Comparison of ENCODE assay signal across 1 cellular context in the genomic region with DNA sequence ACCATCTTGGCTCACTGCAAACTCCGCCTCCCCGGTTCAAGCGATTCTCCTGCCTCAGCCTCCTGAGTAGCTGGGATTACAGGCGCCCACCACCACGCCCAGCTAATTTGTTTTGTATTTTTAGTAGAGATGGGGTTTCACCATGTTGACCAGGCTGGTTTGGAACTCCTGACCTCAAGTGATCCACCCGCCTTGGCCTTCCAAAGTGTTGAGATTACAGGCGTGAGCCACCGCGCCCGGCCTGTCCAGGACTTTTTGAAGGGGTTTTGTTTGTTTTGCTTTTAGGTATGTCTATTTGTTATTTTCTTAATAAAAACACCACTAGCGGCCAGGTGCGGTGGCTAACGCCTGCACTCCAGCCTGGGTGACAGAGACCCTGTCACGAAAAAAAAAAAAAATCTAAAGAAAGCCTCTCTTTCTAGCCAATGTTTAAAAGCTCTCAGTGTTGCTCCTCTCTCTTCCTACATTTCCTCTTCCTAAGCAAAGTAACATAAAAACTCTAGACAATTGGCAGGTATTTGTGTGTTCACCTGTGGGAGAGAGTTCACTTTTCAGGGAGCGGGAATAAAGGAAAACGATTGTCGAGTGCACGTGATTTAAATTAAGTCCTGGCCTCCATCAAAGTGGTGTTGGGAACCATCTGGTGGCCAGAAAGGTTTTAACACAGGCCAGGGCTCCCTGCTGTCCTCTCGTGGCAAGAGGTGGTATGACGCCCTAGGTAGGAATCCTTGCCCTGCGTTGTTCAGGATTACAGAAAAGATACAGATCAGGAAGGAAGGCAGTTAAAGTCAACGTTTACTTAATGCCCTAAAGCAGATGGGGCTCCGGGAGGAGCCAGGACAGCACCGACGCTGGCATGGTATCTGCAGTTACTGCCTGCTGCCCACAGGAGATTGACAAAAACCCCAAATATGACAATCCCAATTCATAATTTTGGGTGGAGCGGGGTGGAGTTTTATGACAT.
TF ChIP-seq lines count a peak whose summit lies in the region.

No MANE protein-coding gene starts in this region.

TF ChIP-seq in HEK293, 187 proteins besides CTCF, POLR2A, EP300 and RAD21 (continued from another document and continues in another):
- TF ChIP-seq, protein P1, sequence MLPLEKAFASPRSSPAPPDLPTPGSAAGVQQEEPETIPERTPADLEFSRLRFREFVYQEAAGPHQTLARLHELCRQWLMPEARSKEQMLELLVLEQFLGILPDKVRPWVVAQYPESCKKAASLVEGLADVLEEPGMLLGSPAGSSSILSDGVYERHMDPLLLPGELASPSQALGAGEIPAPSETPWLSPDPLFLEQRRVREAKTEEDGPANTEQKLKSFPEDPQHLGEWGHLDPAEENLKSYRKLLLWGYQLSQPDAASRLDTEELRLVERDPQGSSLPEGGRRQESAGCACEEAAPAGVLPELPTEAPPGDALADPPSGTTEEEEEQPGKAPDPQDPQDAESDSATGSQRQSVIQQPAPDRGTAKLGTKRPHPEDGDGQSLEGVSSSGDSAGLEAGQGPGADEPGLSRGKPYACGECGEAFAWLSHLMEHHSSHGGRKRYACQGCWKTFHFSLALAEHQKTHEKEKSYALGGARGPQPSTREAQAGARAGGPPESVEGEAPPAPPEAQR (tag by site-specific recombination; IDR thresholded peaks at IDR 0.05): no peak
- TF ChIP-seq TCF7L2 (IDR thresholded peaks at IDR 0.05; ENCODE audit: borderline replicate concordance, low read depth, low read length) (no peak), ZNF623 (tag by site-specific recombination; IDR thresholded peaks at IDR 0.05) (no peak), ZNF157 (tag by site-specific recombination; IDR thresholded peaks at IDR 0.05) (no peak), ZNF140 (tag by site-specific recombination; IDR thresholded peaks at IDR 0.05) (no peak), ZNF660 (tag by site-specific recombination; IDR thresholded peaks at IDR 0.05) (peak; percentile 84), ZBTB1 (tag by site-specific recombination; IDR thresholded peaks at IDR 0.05) (no peak), ZNF558 (tag by site-specific recombination; IDR thresholded peaks at IDR 0.05) (no peak), SALL2 (tag by site-specific recombination; IDR thresholded peaks at IDR 0.05; ENCODE audit: borderline replicate concordance) (no peak), ZNF433 (tag by site-specific recombination; IDR thresholded peaks at IDR 0.05; ENCODE audit: low read depth) (no peak), ZNF747 (tag by site-specific recombination; IDR thresholded peaks at IDR 0.05) (no peak), ZNF221 (tag by site-specific recombination; IDR thresholded peaks at IDR 0.05; ENCODE audit: borderline replicate concordance) (no peak), ZNF530 (tag by site-specific recombination; IDR thresholded peaks at IDR 0.05; ENCODE audit: low read depth) (no peak), ZXDB (tag by site-specific recombination; IDR thresholded peaks at IDR 0.05) (0 out of 2 replicates have a peak, but pooled peaks have one; percentile 44), ZNF664 (tag by site-specific recombination; IDR thresholded peaks at IDR 0.05) (no peak), ZFP37 (tag by site-specific recombination; IDR thresholded peaks at IDR 0.05) (peak; percentile 76; the same call in 1 of the 2 replicates), ZNF155 (tag by site-specific recombination; IDR thresholded peaks at IDR 0.05) (no peak), ZNF830 (tag by site-specific recombination; IDR thresholded peaks at IDR 0.05; ENCODE audit: low read depth) (no peak), ZNF785 (tag by site-specific recombination; IDR thresholded peaks at IDR 0.05) (no peak), ZNF610 (tag by site-specific recombination; IDR thresholded peaks at IDR 0.05; ENCODE audit: borderline replicate concordance) (peak; percentile 59; the same call in 1 of the 2 replicates), ZNF24 (tag by site-specific recombination; IDR thresholded peaks at IDR 0.05) (peak; percentile 60), ZNF341 (tag by site-specific recombination; IDR thresholded peaks at IDR 0.05; ENCODE audit: low read depth) (no peak), IKZF3 (tag by site-specific recombination; IDR thresholded peaks at IDR 0.05) (peak; percentile 86), ZNF585B (tag by site-specific recombination; IDR thresholded peaks at IDR 0.05) (no peak), ZNF37A (tag by site-specific recombination; IDR thresholded peaks at IDR 0.05) (peak; percentile 21; the same call in 1 of the 2 replicates), SP2 (tag by site-specific recombination; IDR thresholded peaks at IDR 0.05) (no peak), YY1 (tag by site-specific recombination; IDR thresholded peaks at IDR 0.05) (no peak), ZNF174 (tag by site-specific recombination; IDR thresholded peaks at IDR 0.05) (no peak), ZBTB48 (tag by site-specific recombination; IDR thresholded peaks at IDR 0.05) (no peak), KLF8 (tag by site-specific recombination; IDR thresholded peaks at IDR 0.05) (no peak; the same call in none of the 2 replicates), ZBTB8A (tag by site-specific recombination; IDR thresholded peaks at IDR 0.05) (0 out of 2 replicates have a peak, but pooled peaks have one; percentile 22)
- TF ChIP-seq, protein P2, sequence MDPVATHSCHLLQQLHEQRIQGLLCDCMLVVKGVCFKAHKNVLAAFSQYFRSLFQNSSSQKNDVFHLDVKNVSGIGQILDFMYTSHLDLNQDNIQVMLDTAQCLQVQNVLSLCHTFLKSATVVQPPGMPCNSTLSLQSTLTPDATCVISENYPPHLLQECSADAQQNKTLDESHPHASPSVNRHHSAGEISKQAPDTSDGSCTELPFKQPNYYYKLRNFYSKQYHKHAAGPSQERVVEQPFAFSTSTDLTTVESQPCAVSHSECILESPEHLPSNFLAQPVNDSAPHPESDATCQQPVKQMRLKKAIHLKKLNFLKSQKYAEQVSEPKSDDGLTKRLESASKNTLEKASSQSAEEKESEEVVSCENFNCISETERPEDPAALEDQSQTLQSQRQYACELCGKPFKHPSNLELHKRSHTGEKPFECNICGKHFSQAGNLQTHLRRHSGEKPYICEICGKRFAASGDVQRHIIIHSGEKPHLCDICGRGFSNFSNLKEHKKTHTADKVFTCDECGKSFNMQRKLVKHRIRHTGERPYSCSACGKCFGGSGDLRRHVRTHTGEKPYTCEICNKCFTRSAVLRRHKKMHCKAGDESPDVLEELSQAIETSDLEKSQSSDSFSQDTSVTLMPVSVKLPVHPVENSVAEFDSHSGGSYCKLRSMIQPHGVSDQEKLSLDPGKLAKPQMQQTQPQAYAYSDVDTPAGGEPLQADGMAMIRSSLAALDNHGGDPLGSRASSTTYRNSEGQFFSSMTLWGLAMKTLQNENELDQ (tag by site-specific recombination; IDR thresholded peaks at IDR 0.05; ENCODE audit: low read depth): no peak
- TF ChIP-seq, protein P3, sequence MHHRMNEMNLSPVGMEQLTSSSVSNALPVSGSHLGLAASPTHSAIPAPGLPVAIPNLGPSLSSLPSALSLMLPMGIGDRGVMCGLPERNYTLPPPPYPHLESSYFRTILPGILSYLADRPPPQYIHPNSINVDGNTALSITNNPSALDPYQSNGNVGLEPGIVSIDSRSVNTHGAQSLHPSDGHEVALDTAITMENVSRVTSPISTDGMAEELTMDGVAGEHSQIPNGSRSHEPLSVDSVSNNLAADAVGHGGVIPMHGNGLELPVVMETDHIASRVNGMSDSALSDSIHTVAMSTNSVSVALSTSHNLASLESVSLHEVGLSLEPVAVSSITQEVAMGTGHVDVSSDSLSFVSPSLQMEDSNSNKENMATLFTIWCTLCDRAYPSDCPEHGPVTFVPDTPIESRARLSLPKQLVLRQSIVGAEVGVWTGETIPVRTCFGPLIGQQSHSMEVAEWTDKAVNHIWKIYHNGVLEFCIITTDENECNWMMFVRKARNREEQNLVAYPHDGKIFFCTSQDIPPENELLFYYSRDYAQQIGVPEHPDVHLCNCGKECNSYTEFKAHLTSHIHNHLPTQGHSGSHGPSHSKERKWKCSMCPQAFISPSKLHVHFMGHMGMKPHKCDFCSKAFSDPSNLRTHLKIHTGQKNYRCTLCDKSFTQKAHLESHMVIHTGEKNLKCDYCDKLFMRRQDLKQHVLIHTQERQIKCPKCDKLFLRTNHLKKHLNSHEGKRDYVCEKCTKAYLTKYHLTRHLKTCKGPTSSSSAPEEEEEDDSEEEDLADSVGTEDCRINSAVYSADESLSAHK (tag by site-specific recombination; IDR thresholded peaks at IDR 0.05): no peak; the same call in 1 of the 2 replicates
- TF ChIP-seq, protein P4, sequence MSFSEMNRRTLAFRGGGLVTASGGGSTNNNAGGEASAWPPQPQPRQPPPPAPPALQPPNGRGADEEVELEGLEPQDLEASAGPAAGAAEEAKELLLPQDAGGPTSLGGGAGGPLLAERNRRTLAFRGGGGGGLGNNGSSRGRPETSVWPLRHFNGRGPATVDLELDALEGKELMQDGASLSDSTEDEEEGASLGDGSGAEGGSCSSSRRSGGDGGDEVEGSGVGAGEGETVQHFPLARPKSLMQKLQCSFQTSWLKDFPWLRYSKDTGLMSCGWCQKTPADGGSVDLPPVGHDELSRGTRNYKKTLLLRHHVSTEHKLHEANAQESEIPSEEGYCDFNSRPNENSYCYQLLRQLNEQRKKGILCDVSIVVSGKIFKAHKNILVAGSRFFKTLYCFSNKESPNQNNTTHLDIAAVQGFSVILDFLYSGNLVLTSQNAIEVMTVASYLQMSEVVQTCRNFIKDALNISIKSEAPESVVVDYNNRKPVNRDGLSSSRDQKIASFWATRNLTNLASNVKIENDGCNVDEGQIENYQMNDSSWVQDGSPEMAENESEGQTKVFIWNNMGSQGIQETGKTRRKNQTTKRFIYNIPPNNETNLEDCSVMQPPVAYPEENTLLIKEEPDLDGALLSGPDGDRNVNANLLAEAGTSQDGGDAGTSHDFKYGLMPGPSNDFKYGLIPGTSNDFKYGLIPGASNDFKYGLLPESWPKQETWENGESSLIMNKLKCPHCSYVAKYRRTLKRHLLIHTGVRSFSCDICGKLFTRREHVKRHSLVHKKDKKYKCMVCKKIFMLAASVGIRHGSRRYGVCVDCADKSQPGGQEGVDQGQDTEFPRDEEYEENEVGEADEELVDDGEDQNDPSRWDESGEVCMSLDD (tag by site-specific recombination; IDR thresholded peaks at IDR 0.05): no peak
- TF ChIP-seq, protein P5, sequence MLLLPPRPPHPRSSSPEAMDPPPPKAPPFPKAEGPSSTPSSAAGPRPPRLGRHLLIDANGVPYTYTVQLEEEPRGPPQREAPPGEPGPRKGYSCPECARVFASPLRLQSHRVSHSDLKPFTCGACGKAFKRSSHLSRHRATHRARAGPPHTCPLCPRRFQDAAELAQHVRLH (tag by site-specific recombination; IDR thresholded peaks at IDR 0.05): 0 out of 2 replicates have a peak, but pooled peaks have one; percentile 33
- TF ChIP-seq, protein P6, sequence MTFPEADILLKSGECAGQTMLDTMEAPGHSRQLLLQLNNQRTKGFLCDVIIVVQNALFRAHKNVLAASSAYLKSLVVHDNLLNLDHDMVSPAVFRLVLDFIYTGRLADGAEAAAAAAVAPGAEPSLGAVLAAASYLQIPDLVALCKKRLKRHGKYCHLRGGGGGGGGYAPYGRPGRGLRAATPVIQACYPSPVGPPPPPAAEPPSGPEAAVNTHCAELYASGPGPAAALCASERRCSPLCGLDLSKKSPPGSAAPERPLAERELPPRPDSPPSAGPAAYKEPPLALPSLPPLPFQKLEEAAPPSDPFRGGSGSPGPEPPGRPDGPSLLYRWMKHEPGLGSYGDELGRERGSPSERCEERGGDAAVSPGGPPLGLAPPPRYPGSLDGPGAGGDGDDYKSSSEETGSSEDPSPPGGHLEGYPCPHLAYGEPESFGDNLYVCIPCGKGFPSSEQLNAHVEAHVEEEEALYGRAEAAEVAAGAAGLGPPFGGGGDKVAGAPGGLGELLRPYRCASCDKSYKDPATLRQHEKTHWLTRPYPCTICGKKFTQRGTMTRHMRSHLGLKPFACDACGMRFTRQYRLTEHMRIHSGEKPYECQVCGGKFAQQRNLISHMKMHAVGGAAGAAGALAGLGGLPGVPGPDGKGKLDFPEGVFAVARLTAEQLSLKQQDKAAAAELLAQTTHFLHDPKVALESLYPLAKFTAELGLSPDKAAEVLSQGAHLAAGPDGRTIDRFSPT (tag by site-specific recombination; IDR thresholded peaks at IDR 0.05): no peak
- TF ChIP-seq, protein P7, sequence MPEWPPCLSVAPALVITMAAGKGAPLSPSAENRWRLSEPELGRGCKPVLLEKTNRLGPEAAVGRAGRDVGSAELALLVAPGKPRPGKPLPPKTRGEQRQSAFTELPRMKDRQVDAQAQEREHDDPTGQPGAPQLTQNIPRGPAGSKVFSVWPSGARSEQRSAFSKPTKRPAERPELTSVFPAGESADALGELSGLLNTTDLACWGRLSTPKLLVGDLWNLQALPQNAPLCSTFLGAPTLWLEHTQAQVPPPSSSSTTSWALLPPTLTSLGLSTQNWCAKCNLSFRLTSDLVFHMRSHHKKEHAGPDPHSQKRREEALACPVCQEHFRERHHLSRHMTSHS (tag by site-specific recombination; IDR thresholded peaks at IDR 0.05): no peak
- TF ChIP-seq, protein P8, sequence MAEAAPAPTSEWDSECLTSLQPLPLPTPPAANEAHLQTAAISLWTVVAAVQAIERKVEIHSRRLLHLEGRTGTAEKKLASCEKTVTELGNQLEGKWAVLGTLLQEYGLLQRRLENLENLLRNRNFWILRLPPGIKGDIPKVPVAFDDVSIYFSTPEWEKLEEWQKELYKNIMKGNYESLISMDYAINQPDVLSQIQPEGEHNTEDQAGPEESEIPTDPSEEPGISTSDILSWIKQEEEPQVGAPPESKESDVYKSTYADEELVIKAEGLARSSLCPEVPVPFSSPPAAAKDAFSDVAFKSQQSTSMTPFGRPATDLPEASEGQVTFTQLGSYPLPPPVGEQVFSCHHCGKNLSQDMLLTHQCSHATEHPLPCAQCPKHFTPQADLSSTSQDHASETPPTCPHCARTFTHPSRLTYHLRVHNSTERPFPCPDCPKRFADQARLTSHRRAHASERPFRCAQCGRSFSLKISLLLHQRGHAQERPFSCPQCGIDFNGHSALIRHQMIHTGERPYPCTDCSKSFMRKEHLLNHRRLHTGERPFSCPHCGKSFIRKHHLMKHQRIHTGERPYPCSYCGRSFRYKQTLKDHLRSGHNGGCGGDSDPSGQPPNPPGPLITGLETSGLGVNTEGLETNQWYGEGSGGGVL (tag by site-specific recombination; IDR thresholded peaks at IDR 0.05): no peak
- TF ChIP-seq, protein P9, sequence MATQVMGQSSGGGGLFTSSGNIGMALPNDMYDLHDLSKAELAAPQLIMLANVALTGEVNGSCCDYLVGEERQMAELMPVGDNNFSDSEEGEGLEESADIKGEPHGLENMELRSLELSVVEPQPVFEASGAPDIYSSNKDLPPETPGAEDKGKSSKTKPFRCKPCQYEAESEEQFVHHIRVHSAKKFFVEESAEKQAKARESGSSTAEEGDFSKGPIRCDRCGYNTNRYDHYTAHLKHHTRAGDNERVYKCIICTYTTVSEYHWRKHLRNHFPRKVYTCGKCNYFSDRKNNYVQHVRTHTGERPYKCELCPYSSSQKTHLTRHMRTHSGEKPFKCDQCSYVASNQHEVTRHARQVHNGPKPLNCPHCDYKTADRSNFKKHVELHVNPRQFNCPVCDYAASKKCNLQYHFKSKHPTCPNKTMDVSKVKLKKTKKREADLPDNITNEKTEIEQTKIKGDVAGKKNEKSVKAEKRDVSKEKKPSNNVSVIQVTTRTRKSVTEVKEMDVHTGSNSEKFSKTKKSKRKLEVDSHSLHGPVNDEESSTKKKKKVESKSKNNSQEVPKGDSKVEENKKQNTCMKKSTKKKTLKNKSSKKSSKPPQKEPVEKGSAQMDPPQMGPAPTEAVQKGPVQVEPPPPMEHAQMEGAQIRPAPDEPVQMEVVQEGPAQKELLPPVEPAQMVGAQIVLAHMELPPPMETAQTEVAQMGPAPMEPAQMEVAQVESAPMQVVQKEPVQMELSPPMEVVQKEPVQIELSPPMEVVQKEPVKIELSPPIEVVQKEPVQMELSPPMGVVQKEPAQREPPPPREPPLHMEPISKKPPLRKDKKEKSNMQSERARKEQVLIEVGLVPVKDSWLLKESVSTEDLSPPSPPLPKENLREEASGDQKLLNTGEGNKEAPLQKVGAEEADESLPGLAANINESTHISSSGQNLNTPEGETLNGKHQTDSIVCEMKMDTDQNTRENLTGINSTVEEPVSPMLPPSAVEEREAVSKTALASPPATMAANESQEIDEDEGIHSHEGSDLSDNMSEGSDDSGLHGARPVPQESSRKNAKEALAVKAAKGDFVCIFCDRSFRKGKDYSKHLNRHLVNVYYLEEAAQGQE (tag by site-specific recombination; IDR thresholded peaks at IDR 0.05): no peak
